In genomic region chr14:105294142-105294597, GRCh38 we compare ENCODE assay signal across 8 cellular contexts. TPM values are rescaled to one million over a fixed set of nuclear protein-coding genes. Genes with fewer than 3 reads are reported as not detected.
A peak's percentile ranks its signal among the peaks of the same experiment; 100 is the strongest.
DNase-seq lines count a peak whose midpoint lies in the region; ATAC-seq and TF ChIP-seq lines count a peak whose summit lies in the region.

No MANE protein-coding gene starts in this region.

- intact Hi-C loops in sciatic nerve (cut with DNase I) = no loop called here

- POLR2A ChIA-PET in GM10248 (lab: Yijun Ruan, JAX) = no interaction called here

- ATAC-seq in GM19438 (IDR thresholded peaks at IDR 0.05; ENCODE audit: low read depth, unreplicated experiment) (peak; percentile 46), gastroesophageal sphincter (peak; percentile 60), sciatic nerve (peak; percentile 52)

- H3K4me1 ChIP-seq in gastroesophageal sphincter (peaks cover 0 to 61% (median 25%) of the 10 kb centered on the region in 3 donors), SJCRH30 (no peaks in the 10 kb centered on the region)

- H3K9me3 ChIP-seq in gastroesophageal sphincter (no peaks in the 10 kb centered on the region), SJCRH30 (replicated peaks) (no peaks in the 10 kb centered on the region)

- H3K4me3 ChIP-seq in gastroesophageal sphincter (no peak overlapping the region), SJCRH30 (no peak overlapping the region)

- TF ChIP-seq CTCF in gastroesophageal sphincter (IDR thresholded peaks at IDR 0.05) (no peak), GM10248 (IDR thresholded peaks at IDR 0.05; ENCODE audit: control extremely low read depth, extremely low read depth, low read depth, missing control alignments) (no peak)

- CTCF ChIA-PET in GM10248 (lab: Yijun Ruan, JAX) = interaction anchor here (1.2 to 2.7 kb wide), 3 partner anchors 17 to 39 kb away, joined by 3 to 6 read pairs (median 3); no protein-coding TSS in a partner anchor

- no peak for TF ChIP-seq POLR2A in gastroesophageal sphincter (IDR thresholded peaks at IDR 0.05)

- no CpG with 5 or more reads among the region's 15 CpGs for WGBS in gastroesophageal sphincter (ENCODE audit: low coverage in 1 of 2), 2 donors

- H3K27me3 ChIP-seq in gastroesophageal sphincter = no peaks in the 10 kb centered on the region
- H3K27me3 ChIP-seq in SJCRH30 = no peaks in the 10 kb centered on the region

- peak overlapping the region in 1 of 4 donors; percentile 29 for H3K27ac ChIP-seq in gastroesophageal sphincter
- no peak overlapping the region for H3K27ac ChIP-seq in SJCRH30

- TF ChIP-seq EP300 in gastroesophageal sphincter (IDR thresholded peaks at IDR 0.05) = no peak

- H3K36me3 ChIP-seq in gastroesophageal sphincter = no peaks in the 10 kb centered on the region
- no peaks in the 10 kb centered on the region for H3K36me3 ChIP-seq in SJCRH30

- DNase-seq in NCI-H1436 treated with DMSO at 0.1 percent for 48 hours (lab: John Stamatoyannopoulos, UW) = peak; percentile 30
- DNase-seq in activated CD8-positive, alpha-beta memory T cell treated with anti-CD3 and anti-CD28 coated beads, Interleukin-2, amount 50 U/mL, for 4 hours = peak; percentile 56
- DNase-seq in sciatic nerve (ENCODE audit: low spot score) = no peak
- DNase-seq in GM10248 (ENCODE audit: extremely low spot score) = no peak
- no peak for DNase-seq in SJCRH30
- no peak for DNase-seq in KG1 (lab: John Stamatoyannopoulos, UW)

RNA-seq across cellular contexts. Expression of gene BRF1, which starts 6.6 kb away (rescaled TPM):
- 10 to 100 TPM; 25.2 to 35.6 (median 30.9) TPM for total RNA-seq in gastroesophageal sphincter
- 48.4 TPM for total RNA-seq in sciatic nerve
- 29.3 and 31.4 TPM in 2 replicates for total RNA-seq in SJCRH30 (2014; rRNA removed; shearing (Covaris generic))

RNA-seq across cellular contexts. Expression of gene PACS2, which starts 20.4 kb away (rescaled TPM):
- total RNA-seq in gastroesophageal sphincter = 10 to 100 TPM; 61.5 to 91.1 (median 74.7) TPM
- total RNA-seq in sciatic nerve = 152 TPM
- 33.4 and 43.4 TPM in 2 replicates for total RNA-seq in SJCRH30 (2014; rRNA removed; shearing (Covaris generic))

RNA-seq across cellular contexts. Expression of gene BTBD6, which starts 45.8 kb away (rescaled TPM):
- 10 to 100 TPM; 50.9 to 80.7 (median 66.1) TPM for total RNA-seq in gastroesophageal sphincter
- 34.7 TPM for total RNA-seq in sciatic nerve
- total RNA-seq in SJCRH30 (2014; rRNA removed; shearing (Covaris generic)) = not detected in 2 replicates

Comparison
In these comparisons a context has a peak if more than half of its experiments do, and no peak if none do; other contexts are left out.
1. DNase-seq: peak in NCI-H1436 treated with DMSO at 0.1 percent for 48 hours (single experiment) and activated CD8-positive, alpha-beta memory T cell treated with anti-CD3 and anti-CD28 coated beads, Interleukin-2, amount 50 U/mL, for 4 hours (single experiment); none in sciatic nerve (single experiment), GM10248 (single experiment), SJCRH30 (0 of 2) and KG1 (single experiment).
2. RNA of gene BTBD6, which starts 45.8 kb away (total RNA-seq): 50.9 to 80.7 TPM in gastroesophageal sphincter and 34.7 TPM in sciatic nerve (single experiment); not detected in SJCRH30; every median in the first group is over 10 times any median in the second.
3. Peak in every context shown above with its lines, with median percentiles within 50 percentile points of each other: ATAC-seq.